In genomic region chr1:211828584-211829342, GRCh38 we compare ENCODE assay signal across 9 cellular contexts. TPM values are rescaled to one million over a fixed set of nuclear protein-coding genes. Genes with fewer than 3 reads are reported as not detected.
DNase-seq lines count a peak whose midpoint lies in the region; ATAC-seq and TF ChIP-seq lines count a peak whose summit lies in the region.
"Had no signal": no experiment of that assay in that cellular context is flagged by ENCODE, and none has a peak within 500 bp of the region (broad histone marks: within the 10 kb centered on the region; RNA-seq: fewer than 3 reads in every experiment).

No MANE protein-coding gene starts in this region.

- DNase-seq in GM06990 (ENCODE audit: extremely low read depth, insufficient read length) (no peak), Panc1 (ENCODE audit: low read depth, low spot score) (no peak), esophagus muscularis mucosa (ENCODE audit: extremely low spot score) (no peak), prostate gland (ENCODE audit: low spot score) (no peak), Peyer's patch (no peak), glomerular visceral epithelial cell (ENCODE audit: extremely low spot score) (no peak), ACHN (no peak)
- DNase-seq: activated gamma-delta T cell had no signal

- TF ChIP-seq POLR2A in esophagus muscularis mucosa (IDR thresholded peaks at IDR 0.05; ENCODE audit: low read depth) (no peak), prostate gland (IDR thresholded peaks at IDR 0.05) (no peak), Peyer's patch (IDR thresholded peaks at IDR 0.05) (no peak)

- H3K9me3 ChIP-seq in Panc1 (ENCODE audit: control insufficient read depth, insufficient read depth, low read depth, low read length) = no peaks in the 10 kb centered on the region
- H3K9me3 ChIP-seq in esophagus muscularis mucosa = no peaks in the 10 kb centered on the region
- no peaks in the 10 kb centered on the region for H3K9me3 ChIP-seq in prostate gland
- no peaks in the 10 kb centered on the region for H3K9me3 ChIP-seq in Peyer's patch

- TF ChIP-seq EP300 in esophagus muscularis mucosa (IDR thresholded peaks at IDR 0.05) = no peak

- H3K27ac ChIP-seq in Panc1 (ENCODE audit: low read length) (peak overlapping the region; percentile 84), esophagus muscularis mucosa (replicated peaks in 1 of 4) (peak overlapping the region in 3 of 4 donors; percentile 92 to 93 (median 92)), prostate gland (no peak overlapping the region), Peyer's patch (peak overlapping the region in 1 of 4 donors; percentile 92)

- no peaks in the 10 kb centered on the region for H3K27me3 ChIP-seq in GM06990 (replicated peaks; ENCODE audit: control insufficient read depth, insufficient read depth, low read length)
- H3K27me3 ChIP-seq in Panc1 (ENCODE audit: control insufficient read depth, insufficient read depth, low read length) = no peaks in the 10 kb centered on the region
- no peaks in the 10 kb centered on the region for H3K27me3 ChIP-seq in esophagus muscularis mucosa
- no peaks in the 10 kb centered on the region for H3K27me3 ChIP-seq in prostate gland (replicated peaks; ENCODE audit: insufficient read depth)
- no peaks in the 10 kb centered on the region for H3K27me3 ChIP-seq in Peyer's patch

- 74% methylated on average over 9 of the region's 9 CpGs for WGBS in esophagus muscularis mucosa
- 65% methylated on average over 9 of the region's 9 CpGs for WGBS in prostate gland

- H3K4me3 ChIP-seq in GM06990 (replicated peaks; ENCODE audit: low read depth, low read length) = peak overlapping the region; percentile 78
- H3K4me3 ChIP-seq in Panc1 (ENCODE audit: low read depth in 2 of 2, low read length in 2 of 2) = peak overlapping the region; percentile 63 to 87
- peak overlapping the region; percentile 94 to 99 (median 95) for H3K4me3 ChIP-seq in esophagus muscularis mucosa
- H3K4me3 ChIP-seq in prostate gland = peak overlapping the region; percentile 90 to 95
- peak overlapping the region in 2 of 4 donors; percentile 89 to 93 for H3K4me3 ChIP-seq in Peyer's patch

- ATAC-seq in Panc1 = no peak
- ATAC-seq in HG03378 (IDR thresholded peaks at IDR 0.05; ENCODE audit: unreplicated experiment) = no peak

- POLR2A ChIA-PET in Panc1 (lab: Charles Lee) = interaction anchor here (0.6 to 1.0 kb wide), 2 partner anchors 19 to 92 kb away, joined by 3 read pairs; no protein-coding TSS in a partner anchor

- no TSS peak for BruUV-seq in Panc1 (replicated peaks; lab: Mats Ljungman, UMichigan)

- H3K4me1 ChIP-seq in Panc1 (ENCODE audit: control insufficient read depth, insufficient read depth, low read length) (peaks cover 30% of the 10 kb centered on the region), esophagus muscularis mucosa (peaks cover 15 to 46% (median 37%) of the 10 kb centered on the region in 4 donors), prostate gland (replicated peaks) (no peaks in the 10 kb centered on the region), Peyer's patch (peaks cover 0 to 23% (median 0%) of the 10 kb centered on the region in 4 donors)

- CTCF ChIA-PET in Panc1 (lab: Charles Lee) = interaction anchor here (1.1 kb wide), 1 partner anchor 148 kb away, joined by 5 read pairs; no protein-coding TSS in a partner anchor

- in situ Hi-C loops in Panc1 (cut with HindIII; ENCODE audit: low pct_unique_long_range_greater_than_20kb, low sequenced_read_pairs) (no loop called here), ACHN (cut with HindIII; ENCODE audit: low pct_ligation_motif_present, low pct_unique_long_range_greater_than_20kb, low sequenced_read_pairs) (no loop called here)

- intact Hi-C loops in Panc1 (cut with micrococcal nuclease; ENCODE audit: unreplicated experiment) (loop anchor here (5.0 kb wide), 2 partner anchors 131 to 146 kb away; no protein-coding TSS in a partner anchor), esophagus muscularis mucosa (cut with DNase I) (no loop called here), prostate gland (cut with DNase I) (no loop called here)

- H3K36me3 ChIP-seq in GM06990 (ENCODE audit: control insufficient read depth, insufficient read depth, low read length) (no peaks in the 10 kb centered on the region), Panc1 (ENCODE audit: control insufficient read depth, insufficient read depth, low read length) (peaks cover 6% of the 10 kb centered on the region; the same call in 1 of the 2 replicates), esophagus muscularis mucosa (peaks cover 0 to 11% (median 5%) of the 10 kb centered on the region in 4 donors), prostate gland (no peaks in the 10 kb centered on the region), Peyer's patch (no peaks in the 10 kb centered on the region)

- TF ChIP-seq CTCF in GM06990 (IDR thresholded peaks at IDR 0.05; ENCODE audit: insufficient read depth, low read length, poor library complexity, severe bottlenecking) (no peak), Panc1 (IDR thresholded peaks at IDR 0.05) (no peak), esophagus muscularis mucosa (IDR thresholded peaks at IDR 0.05) (no peak), prostate gland (IDR thresholded peaks at IDR 0.05) (no peak), Peyer's patch (IDR thresholded peaks at IDR 0.05) (no peak)

RNA-seq across cellular contexts. Expression of gene LPGAT1, which starts 1.8 kb away (rescaled TPM):
- 85.4 TPM for total RNA-seq in Panc1 (2021; ENCODE audit: unreplicated experiment)
- 31.2 TPM for polyA plus RNA-seq in Panc1 (2012; ENCODE audit: insufficient read length)
- total RNA-seq in esophagus muscularis mucosa = 10 to 100 TPM; 49.0 to 76.2 (median 62.2) TPM
- 10 to 100 TPM; 29.6 to 81.7 TPM for total RNA-seq in prostate gland
- total RNA-seq in Peyer's patch = 100 to 1,000 TPM in 3 of 4 donors, 10 to 100 TPM in 1; 18.2 to 171 (median 138) TPM

Comparison
In these comparisons a context has a peak if more than half of its experiments do, and no peak if none do; other contexts are left out.
1. H3K27ac ChIP-seq: peak in Panc1 (single experiment) and esophagus muscularis mucosa (3 of 4); none in prostate gland (0 of 2).